ENCODE assay signal across 22 cellular contexts in genomic region chr12:100942984-100943749, GRCh38.
"Had no signal": no experiment of that assay in that cellular context is flagged by ENCODE, and none has a peak within 500 bp of the region (broad histone marks: within the 10 kb centered on the region; RNA-seq: fewer than 3 reads in every experiment).

No MANE protein-coding gene starts in this region.

- H3K9me3 ChIP-seq: breast epithelium, esophagus muscularis mucosa, lower lobe of right lung, sigmoid colon, testis, upper lobe of left lung had no signal

- H3K27me3 ChIP-seq: breast epithelium, esophagus muscularis mucosa, heart left ventricle, sigmoid colon, testis, upper lobe of left lung had no signal

- DNase-seq: activated CD4-positive, alpha-beta T cell treated with anti-CD3 and anti-CD28 coated beads for 1 hour; activated T-cell treated with anti-CD3 and anti-CD28 coated beads, Interleukin-2, amount 50 U/mL, for 24 hours; heart left ventricle; islet precursor cell; left cardiac atrium; lower lobe of right lung; naive B cell; occipital lobe; sigmoid colon; stimulated activated CD4-positive, alpha-beta T cell treated with anti-CD3 and anti-CD28 coated beads, Interleukin-2, amount 100 ng/mL, for 48 hours; stimulated activated CD8-positive, alpha-beta memory T cell treated with anti-CD3 and anti-CD28 coated beads, Interleukin-4, amount 100 ng/mL, for 48 hours; stimulated activated naive B cell treated with anti-CD40 and anti-IgM and Interleukin-4, amounts not matched to agents 10 μg/mL and 1 μg/mL and 100 μg/mL, for 72 hours; testis; upper lobe of left lung; WERI-Rb-1 had no signal

- H3K27ac ChIP-seq: breast epithelium, esophagus muscularis mucosa, heart left ventricle, lower lobe of right lung, sigmoid colon, testis, upper lobe of left lung, WERI-Rb-1 had no signal

- H3K4me3 Mint-ChIP-seq: activated T-cell treated with anti-CD3 and anti-CD28 coated beads, Interleukin-2, amount 50 U/mL, for 24 hours; activated T-helper 17 cell treated with anti-CD3 and anti-CD28 coated beads, Interleukin-2, amount 50 U/mL, for 72 hours; naive B cell; neural crest cell; stimulated activated naive B cell treated with anti-CD40 and anti-IgM and Interleukin-4, amounts not matched to agents 10 μg/mL and 1 μg/mL and 100 μg/mL, for 72 hours; T-helper 2 cell treated with Interferon-gamma antibody and Interleukin-4, amounts not matched to agents 5 μg/mL and 100 μg/mL, for 36 hours had no signal

- H3K27me3 Mint-ChIP-seq: activated T-cell treated with anti-CD3 and anti-CD28 coated beads, Interleukin-2, amount 50 U/mL, for 24 hours; activated T-helper 17 cell treated with anti-CD3 and anti-CD28 coated beads, Interleukin-2, amount 50 U/mL, for 72 hours; stimulated activated naive B cell treated with anti-CD40 and anti-IgM and Interleukin-4, amounts not matched to agents 10 μg/mL and 1 μg/mL and 100 μg/mL, for 72 hours had no signal

- H3K4me1 ChIP-seq: breast epithelium, esophagus muscularis mucosa, heart left ventricle, lower lobe of right lung, sigmoid colon, testis had no signal

- H3K36me3 ChIP-seq: breast epithelium, esophagus muscularis mucosa, heart left ventricle, lower lobe of right lung, sigmoid colon, upper lobe of left lung, WERI-Rb-1 had no signal

- H3K9me3 Mint-ChIP-seq: activated T-cell treated with anti-CD3 and anti-CD28 coated beads, Interleukin-2, amount 50 U/mL, for 24 hours; neural crest cell; stimulated activated naive B cell treated with anti-CD40 and anti-IgM and Interleukin-4, amounts not matched to agents 10 μg/mL and 1 μg/mL and 100 μg/mL, for 72 hours; T-helper 2 cell treated with Interferon-gamma antibody and Interleukin-4, amounts not matched to agents 5 μg/mL and 100 μg/mL, for 36 hours had no signal

- ATAC-seq: activated naive CD4-positive, alpha-beta T cell treated with anti-CD3 and anti-CD28 coated beads, Interleukin-2, amount 50 U/mL, for 72 hours; activated T-helper 17 cell treated with anti-CD3 and anti-CD28 coated beads, Interleukin-2, amount 50 U/mL, for 72 hours; lower lobe of right lung; stimulated activated naive B cell treated with anti-CD40 and anti-IgM and Interleukin-4, amounts not matched to agents 10 μg/mL and 1 μg/mL and 100 μg/mL, for 72 hours had no signal

- H3K4me1 Mint-ChIP-seq: activated T-helper 17 cell treated with anti-CD3 and anti-CD28 coated beads, Interleukin-2, amount 50 U/mL, for 72 hours; naive B cell; neural crest cell; stimulated activated naive B cell treated with anti-CD40 and anti-IgM and Interleukin-4, amounts not matched to agents 10 μg/mL and 1 μg/mL and 100 μg/mL, for 72 hours had no signal

- H3K36me3 Mint-ChIP-seq: activated naive CD4-positive, alpha-beta T cell treated with anti-CD3 and anti-CD28 coated beads, Interleukin-2, amount 50 U/mL, for 72 hours; naive B cell; stimulated activated naive B cell treated with anti-CD40 and anti-IgM and Interleukin-4, amounts not matched to agents 10 μg/mL and 1 μg/mL and 100 μg/mL, for 72 hours had no signal

- H3K4me3 ChIP-seq: breast epithelium, coronary artery, esophagus muscularis mucosa, heart left ventricle, lower lobe of right lung, sigmoid colon, testis, upper lobe of left lung had no signal

- H3K27ac Mint-ChIP-seq: activated naive CD4-positive, alpha-beta T cell treated with anti-CD3 and anti-CD28 coated beads, Interleukin-2, amount 50 U/mL, for 72 hours; activated T-cell treated with anti-CD3 and anti-CD28 coated beads, Interleukin-2, amount 50 U/mL, for 24 hours; activated T-helper 17 cell treated with anti-CD3 and anti-CD28 coated beads, Interleukin-2, amount 50 U/mL, for 72 hours; naive B cell; stimulated activated naive B cell treated with anti-CD40 and anti-IgM and Interleukin-4, amounts not matched to agents 10 μg/mL and 1 μg/mL and 100 μg/mL, for 72 hours; T-helper 2 cell treated with Interferon-gamma antibody and Interleukin-4, amounts not matched to agents 5 μg/mL and 100 μg/mL, for 36 hours had no signal
